In genomic region chr7:129123517-129123872, GRCh38 we compare ENCODE assay signal across 19 cellular contexts. TPM values are rescaled to one million over a fixed set of nuclear protein-coding genes. Genes with fewer than 3 reads are reported as not detected.
DNase-seq lines count a peak whose midpoint lies in the region; ATAC-seq and TF ChIP-seq lines count a peak whose summit lies in the region.
"Had no signal": no experiment of that assay in that cellular context is flagged by ENCODE, and none has a peak within 500 bp of the region (broad histone marks: within the 10 kb centered on the region; RNA-seq: fewer than 3 reads in every experiment).

No MANE protein-coding gene starts in this region.

- H2AFZ ChIP-seq in MM.1S (ENCODE audit: low read length) (peak overlapping the region; percentile 66), neural progenitor cell (replicated peaks) (no peak overlapping the region)

- H3K27me3 ChIP-seq in MM.1S (replicated peaks; ENCODE audit: insufficient read depth, low read length) (no peaks in the 10 kb centered on the region), neural progenitor cell (no peaks in the 10 kb centered on the region)
- H3K27me3 ChIP-seq: right atrium auricular region had no signal

- H3K9me3 Mint-ChIP-seq in HFFc6 (peaks cover 12% of the 10 kb centered on the region; the same call in 1 of the 2 replicates), neural progenitor cell (peaks cover 30% of the 10 kb centered on the region)

- H3K27ac Mint-ChIP-seq in HFFc6 (no peak overlapping the region), neural progenitor cell (no peak overlapping the region)

- no peaks in the 10 kb centered on the region for H3K79me2 ChIP-seq in MM.1S (ENCODE audit: low read length)
- no peaks in the 10 kb centered on the region for H3K79me2 ChIP-seq in neural progenitor cell (ENCODE audit: low read depth)

- peak overlapping the region; percentile 89 for H3K4me2 ChIP-seq in MM.1S (ENCODE audit: low read depth, low read length)
- H3K4me2 ChIP-seq in neural progenitor cell: no peak overlapping the region

- H3F3A ChIP-seq in MM.1S (ENCODE audit: insufficient read depth, low read length) (peaks cover 40% of the 10 kb centered on the region), neural progenitor cell (ENCODE audit: low read depth) (no peaks in the 10 kb centered on the region)

- ATAC-seq in HG02798 (IDR thresholded peaks at IDR 0.05; ENCODE audit: poor library complexity, unreplicated experiment): peak; percentile 43

- H3K4me3 ChIP-seq in GM12864 (ENCODE audit: low read depth, low read length) (peak overlapping the region; percentile 12), MM.1S (ENCODE audit: low read length) (peak overlapping the region; percentile 38), neural progenitor cell (no peak overlapping the region)
- H3K4me3 ChIP-seq: right atrium auricular region, suprapubic skin had no signal

- no peaks in the 10 kb centered on the region for H4K20me1 ChIP-seq in MM.1S (ENCODE audit: insufficient read depth, low read length)
- H4K20me1 ChIP-seq in neural progenitor cell (ENCODE audit: low read depth): no peaks in the 10 kb centered on the region

- TF ChIP-seq CTCF in GM12864 (IDR thresholded peaks at IDR 0.05; ENCODE audit: low read depth, low read length, missing control alignments) (no peak), MM.1S (IDR thresholded peaks at IDR 0.05; ENCODE audit: low read length) (no peak), HFFc6 (IDR thresholded peaks at IDR 0.05) (no peak), neural progenitor cell (IDR thresholded peaks at IDR 0.05) (no peak)

- H3K36me3 Mint-ChIP-seq in HFFc6 (ENCODE audit: low read depth): 0 out of 2 replicates have a peak, but pooled peaks cover 10% of the 10 kb centered on the region
- peaks cover 2% of the 10 kb centered on the region for H3K36me3 Mint-ChIP-seq in neural progenitor cell
- H3K36me3 Mint-ChIP-seq: IgD-negative memory B cell had no signal

- H3K27me3 Mint-ChIP-seq in HFFc6 (ENCODE audit: insufficient read depth) (peaks cover 18% of the 10 kb centered on the region), neural progenitor cell (ENCODE audit: insufficient read depth, low read depth) (peaks cover 8% of the 10 kb centered on the region)
- H3K27me3 Mint-ChIP-seq: IgD-negative memory B cell had no signal

- peaks cover 41% of the 10 kb centered on the region for H3K4me1 ChIP-seq in MM.1S (ENCODE audit: low read length)
- peaks cover 5% of the 10 kb centered on the region for H3K4me1 ChIP-seq in neural progenitor cell
- H3K4me1 ChIP-seq: right atrium auricular region, suprapubic skin had no signal

- H3K27ac ChIP-seq in MM.1S (ENCODE audit: low read length): peak overlapping the region; percentile 95
- H3K27ac ChIP-seq in neural progenitor cell: no peak overlapping the region
- H3K27ac ChIP-seq: epithelial cell of prostate, right atrium auricular region, suprapubic skin had no signal

- no peaks in the 10 kb centered on the region for H3K36me3 ChIP-seq in MM.1S (replicated peaks; ENCODE audit: insufficient read depth, low read length)
- no peaks in the 10 kb centered on the region for H3K36me3 ChIP-seq in neural progenitor cell
- H3K36me3 ChIP-seq: right atrium auricular region, suprapubic skin had no signal

- H3K9me3 ChIP-seq in MM.1S (replicated peaks; ENCODE audit: insufficient read depth, low read length) (no peaks in the 10 kb centered on the region; the same call in 1 of the 2 replicates), neural progenitor cell (ENCODE audit: low read depth) (no peaks in the 10 kb centered on the region)
- H3K9me3 ChIP-seq: suprapubic skin had no signal

- peak overlapping the region; percentile 71 for H3K9ac ChIP-seq in MM.1S (ENCODE audit: low read length)
- H3K9ac ChIP-seq in neural progenitor cell: no peak overlapping the region

- H3K4me3 Mint-ChIP-seq in HFFc6: no peak overlapping the region
- H3K4me3 Mint-ChIP-seq in neural progenitor cell: no peak overlapping the region
- H3K4me3 Mint-ChIP-seq: activated naive CD4-positive, alpha-beta T cell treated with anti-CD3 and anti-CD28 coated beads for 36 hours; neural crest cell had no signal

- H3K9me2 ChIP-seq in MM.1S (replicated peaks; ENCODE audit: insufficient read depth, low read length): no peaks in the 10 kb centered on the region

- DNase-seq in GM12864 (ENCODE audit: low read depth) (no peak), GM19240 (ENCODE audit: insufficient read length, low spot score) (peak; percentile 68), MM.1S (no peak), HFFc6 (no peak), NOMO-1 treated with DMSO at 0.1 percent for 48 hours (lab: John Stamatoyannopoulos, UW; ENCODE audit: unreplicated experiment) (no peak), neural progenitor cell (ENCODE audit: low spot score) (no peak)
- no peak for DNase-seq in stimulated activated naive CD4-positive, alpha-beta T cell treated with Interleukin-2 at 50 U/mL for 16 hours (lab: John Stamatoyannopoulos, UW)
- DNase-seq: activated CD4-positive, CD25-positive, alpha-beta regulatory T cell; GF-D8; mesendoderm; NCI-H1105; NCI-H82 had no signal

- H3K4me1 Mint-ChIP-seq in HFFc6 (ENCODE audit: low read depth) (no peaks in the 10 kb centered on the region), neural progenitor cell (peaks cover 12% of the 10 kb centered on the region)
- H3K4me1 Mint-ChIP-seq: neural crest cell had no signal

RNA-seq across cellular contexts. Expression of gene TSPAN33, which starts 21.0 kb away (rescaled TPM):
- total RNA-seq in HFFc6 (2021; fragmentation: NEBNext Ultra II Directional; extraction: Animal tissue kit (Norgen Biotek cat#: 25700)): under 1 TPM in 5 of 6 experiments, not detected in 1; 0.12 to 0.30 (median 0.19) TPM
- 34.5 and 52.7 TPM in 2 replicates for total RNA-seq in neural progenitor cell (ENCODE audit: low replicate concordance)

Comparison
In these comparisons a context has a peak if more than half of its experiments do, and no peak if none do; other contexts are left out.
1. RNA of gene TSPAN33, which starts 21.0 kb away (total RNA-seq): 34.5 to 52.7 TPM in neural progenitor cell; 0.12 to 0.30 TPM in HFFc6; every median in the first group is over 10 times any median in the second.